ENCODE assay signal across 6 cellular contexts in genomic region chr19:27722625-27723024, GRCh38.
"Had no signal": no experiment of that assay in that cellular context is flagged by ENCODE, and none has a peak within 500 bp of the region (broad histone marks: within the 10 kb centered on the region; RNA-seq: fewer than 3 reads in every experiment).

No MANE protein-coding gene starts in this region.

- H3K27ac ChIP-seq: HL-60, KMS-11 had no signal

- H3K4me3 ChIP-seq: K562 had no signal

- DNase-seq: IMR-90, KBM-7, KG1 had no signal
